Comparison of ENCODE assay signal across 1 cellular context in genomic region chr12:29168000-29168399, GRCh38.
TF ChIP-seq lines count a peak whose summit lies in the region.

No MANE protein-coding gene starts in this region.

TF ChIP-seq in IMR-90, 13 proteins besides CTCF, POLR2A, EP300 and RAD21 (continued from another document):
- TF ChIP-seq RCOR1 (IDR thresholded peaks at IDR 0.05; ENCODE audit: insufficient replicate concordance, low read length) = no peak
- TF ChIP-seq CHD1 (IDR thresholded peaks at IDR 0.05; ENCODE audit: low read depth, low read length) = no peak
- no peak for TF ChIP-seq BHLHE40 (IDR thresholded peaks at IDR 0.05; ENCODE audit: low read depth, low read length)
- no peak for TF ChIP-seq RFX5 (IDR thresholded peaks at IDR 0.05; ENCODE audit: low read depth, low read length)
- no peak for TF ChIP-seq CEBPB (IDR thresholded peaks at IDR 0.05; ENCODE audit: low read depth, low read length)
TF ChIP-seq in IMR-90: peak in this region for 0.
